In the genomic region with DNA sequence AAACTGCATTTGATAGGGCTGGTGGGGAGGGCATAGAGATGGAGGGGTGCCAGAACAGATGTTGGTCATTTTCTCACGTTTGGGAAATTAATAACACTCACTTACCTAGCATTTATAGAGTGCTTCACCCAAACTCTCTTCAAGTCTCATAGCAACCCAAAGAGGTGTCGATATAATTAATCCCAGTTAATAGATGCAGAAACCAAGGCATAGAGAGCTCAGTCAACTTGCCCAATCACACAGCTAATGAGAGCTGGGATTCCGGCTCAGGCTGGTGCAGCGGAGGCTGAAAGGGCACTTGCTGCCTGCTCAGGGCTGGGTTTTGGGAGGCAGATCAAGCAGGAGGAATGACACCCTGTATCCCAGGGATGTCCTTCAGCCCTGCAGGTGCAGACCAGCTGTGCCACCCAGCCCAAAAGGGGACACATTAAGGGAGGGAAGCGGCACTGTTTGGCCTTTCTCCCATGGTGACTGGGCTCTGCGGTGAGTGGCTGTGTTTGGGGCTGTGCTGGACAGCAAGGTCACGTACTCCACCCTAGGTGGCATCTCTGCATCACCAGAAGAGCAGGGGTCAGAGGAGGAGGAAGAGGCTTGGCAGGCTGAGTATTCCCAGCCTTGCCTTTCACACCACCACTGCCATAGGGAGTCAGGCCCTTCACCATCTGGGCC, we compare ENCODE assay signal across 23 cellular contexts.
DNase-seq lines count a peak whose midpoint lies in the region; ATAC-seq, FAIRE-seq and TF ChIP-seq lines count a peak whose summit lies in the region.
"Had no signal": no experiment of that assay in that cellular context is flagged by ENCODE, and none has a peak within 500 bp of the region (broad histone marks: within the 10 kb centered on the region; RNA-seq: fewer than 3 reads in every experiment).

No MANE protein-coding gene starts in this region.

- no peaks in the 10 kb centered on the region for H3K27me3 ChIP-seq in bronchial epithelial cell (ENCODE audit: control insufficient read depth, insufficient read depth, low read length)

- H3K4me1 Mint-ChIP-seq in activated naive CD8-positive, alpha-beta T cell treated with anti-CD3 and anti-CD28 coated beads, Interleukin-2, amount 50 U/mL, for 24 hours: no peaks in the 10 kb centered on the region
- H3K4me1 Mint-ChIP-seq: activated naive CD4-positive, alpha-beta T cell treated with anti-CD3 and anti-CD28 coated beads, Interleukin-2, amount 10 ng/mL, durations not matched to agents 7 days and 5 days had no signal

- H3K27me3 Mint-ChIP-seq in activated naive CD8-positive, alpha-beta T cell treated with anti-CD3 and anti-CD28 coated beads, Interleukin-2, amount 50 U/mL, for 24 hours: no peaks in the 10 kb centered on the region
- H3K27me3 Mint-ChIP-seq: CD4-positive, alpha-beta memory T cell had no signal

- no peaks in the 10 kb centered on the region for H3K36me3 Mint-ChIP-seq in activated naive CD8-positive, alpha-beta T cell treated with anti-CD3 and anti-CD28 coated beads, Interleukin-2, amount 50 U/mL, for 24 hours (ENCODE audit: low read depth)
- H3K36me3 Mint-ChIP-seq: activated naive CD4-positive, alpha-beta T cell treated with anti-CD3 and anti-CD28 coated beads, Interleukin-2, amount 10 ng/mL, durations not matched to agents 7 days and 5 days had no signal

- H3K4me3 ChIP-seq in bronchial epithelial cell (ENCODE audit: low read depth, low read length): no peak overlapping the region
- H3K4me3 ChIP-seq: K562, skin epidermis had no signal

- peak; percentile 7 for FAIRE-seq in bronchial epithelial cell (lab: Jason Lieb, UNC)
- FAIRE-seq: K562 had no signal

- ATAC-seq in GM18907 (IDR thresholded peaks at IDR 0.05; ENCODE audit: unreplicated experiment): no peak
- no peak for ATAC-seq in activated naive CD8-positive, alpha-beta T cell treated with anti-CD3 and anti-CD28 coated beads, Interleukin-2, amount 50 U/mL, for 24 hours
- ATAC-seq: K562; left cardiac atrium; SK-N-SH treated with all-trans-retinoic acid at 6 μM for 48 hours; stimulated activated effector memory CD8-positive, alpha-beta T cell treated with anti-CD3 and anti-CD28 coated beads, Interleukin-12 subunit alpha, Interleukin-12 subunit beta, amount 100 ng/mL, for 72 hours had no signal

- H3K36me3 ChIP-seq in bronchial epithelial cell (ENCODE audit: control insufficient read depth, insufficient read depth, low read length): no peaks in the 10 kb centered on the region

- no peak overlapping the region for H3K4me3 Mint-ChIP-seq in activated naive CD8-positive, alpha-beta T cell treated with anti-CD3 and anti-CD28 coated beads, Interleukin-2, amount 50 U/mL, for 24 hours
- H3K4me3 Mint-ChIP-seq: activated CD4-positive, alpha-beta T cell treated with anti-CD3 and anti-CD28 coated beads, Interleukin-2, amount 10 ng/mL, durations not matched to agents 24 days and 14 days; activated naive CD4-positive, alpha-beta T cell treated with anti-CD3 and anti-CD28 coated beads, Interleukin-2, amount 10 ng/mL, durations not matched to agents 7 days and 5 days; activated T-helper 1 cell treated with anti-CD3 and anti-CD28 coated beads, Interleukin-12 subunit alpha, Interleukin-12 subunit beta, Interleukin-2, Interleukin-4 antibody, amounts not matched to agents 30 ng/mL and 10 ng/mL and 1 ng/mL, durations not matched to agents 14 hours and 24 hours and 36 hours; CD4-positive, alpha-beta memory T cell; stimulated activated effector memory CD8-positive, alpha-beta T cell treated with anti-CD3 and anti-CD28 coated beads, Interleukin-12 subunit alpha, Interleukin-12 subunit beta, amount 100 ng/mL, for 72 hours had no signal

- TF ChIP-seq CTCF in bronchial epithelial cell (IDR thresholded peaks at IDR 0.05; ENCODE audit: insufficient read depth, low read length, severe bottlenecking): no peak

- H3K9me3 Mint-ChIP-seq in activated naive CD8-positive, alpha-beta T cell treated with anti-CD3 and anti-CD28 coated beads, Interleukin-2, amount 50 U/mL, for 24 hours: no peaks in the 10 kb centered on the region
- H3K9me3 Mint-ChIP-seq: activated CD4-positive, alpha-beta T cell treated with anti-CD3 and anti-CD28 coated beads, Interleukin-2, amount 10 ng/mL, durations not matched to agents 24 days and 14 days; activated naive CD4-positive, alpha-beta T cell treated with anti-CD3 and anti-CD28 coated beads, Interleukin-2, amount 10 ng/mL, durations not matched to agents 7 days and 5 days; activated T-helper 1 cell treated with anti-CD3 and anti-CD28 coated beads, Interleukin-12 subunit alpha, Interleukin-12 subunit beta, Interleukin-2, Interleukin-4 antibody, amounts not matched to agents 30 ng/mL and 10 ng/mL and 1 ng/mL, durations not matched to agents 14 hours and 24 hours and 36 hours; CD4-positive, alpha-beta memory T cell; stimulated activated effector memory CD8-positive, alpha-beta T cell treated with anti-CD3 and anti-CD28 coated beads, Interleukin-12 subunit alpha, Interleukin-12 subunit beta, amount 100 ng/mL, for 72 hours had no signal

- H3K27ac Mint-ChIP-seq in activated naive CD8-positive, alpha-beta T cell treated with anti-CD3 and anti-CD28 coated beads, Interleukin-2, amount 50 U/mL, for 24 hours: no peak overlapping the region
- H3K27ac Mint-ChIP-seq: activated CD4-positive, alpha-beta T cell treated with anti-CD3 and anti-CD28 coated beads, Interleukin-2, amount 10 ng/mL, durations not matched to agents 24 days and 14 days; activated naive CD4-positive, alpha-beta T cell treated with anti-CD3 and anti-CD28 coated beads, Interleukin-2, amount 10 ng/mL, durations not matched to agents 7 days and 5 days; activated T-helper 1 cell treated with anti-CD3 and anti-CD28 coated beads, Interleukin-12 subunit alpha, Interleukin-12 subunit beta, Interleukin-2, Interleukin-4 antibody, amounts not matched to agents 30 ng/mL and 10 ng/mL and 1 ng/mL, durations not matched to agents 14 hours and 24 hours and 36 hours had no signal

- peak; percentile 32 for DNase-seq in NCI-H2029 (lab: John Stamatoyannopoulos, UW)
- no peak for DNase-seq in NCI-H2029 treated with DMSO at 0.1 percent for 48 hours (lab: John Stamatoyannopoulos, UW)
- DNase-seq in NCI-H1417 (lab: John Stamatoyannopoulos, UW): peak in 2 of 3 experiments; percentile 89 to 97
- DNase-seq in bronchial epithelial cell (ENCODE audit: low read depth): no peak
- DNase-seq in mesenteric fat pad (ENCODE audit: low spot score): peak; percentile 77
- no peak for DNase-seq in activated naive CD8-positive, alpha-beta T cell treated with anti-CD3 and anti-CD28 coated beads, Interleukin-2, amount 50 U/mL, for 24 hours
- no peak for DNase-seq in GM19238 (ENCODE audit: insufficient read length, low spot score)
- DNase-seq: 8988T; activated CD4-positive, alpha-beta T cell treated with anti-CD3 and anti-CD28 coated beads, Interleukin-2, amount 10 ng/mL, durations not matched to agents 24 days and 14 days; activated naive CD4-positive, alpha-beta T cell treated with anti-CD3 and anti-CD28 coated beads, Interleukin-2, amount 10 ng/mL, durations not matched to agents 7 days and 5 days; amygdala; CD4-positive, alpha-beta memory T cell; GOT3; left cardiac atrium; NCI-H187; occipital lobe; stimulated activated CD4-positive, alpha-beta T cell treated with anti-CD3 and anti-CD28 coated beads, Interleukin-2, amount 100 ng/mL, for 24 hours had no signal

Comparison
In these comparisons a context has a peak if more than half of its experiments do, and no peak if none do; other contexts are left out.
1. DNase-seq: peak in NCI-H2029 (single experiment), NCI-H1417 (2 of 3) and mesenteric fat pad (single experiment); none in NCI-H2029 treated with DMSO at 0.1 percent for 48 hours (single experiment), bronchial epithelial cell (single experiment), activated naive CD8-positive, alpha-beta T cell treated with anti-CD3 and anti-CD28 coated beads, Interleukin-2, amount 50 U/mL, for 24 hours (single experiment) and GM19238 (single experiment).